Comparison of ENCODE assay signal across 1 cellular context in genomic region chr19:1875646-1876493, GRCh38.
TF ChIP-seq lines count a peak whose summit lies in the region.

No MANE protein-coding gene starts in this region.

TF ChIP-seq in K562, 482 proteins besides CTCF, POLR2A, EP300 and RAD21 (continued from another document and continues in another):
- TF ChIP-seq, protein P1, sequence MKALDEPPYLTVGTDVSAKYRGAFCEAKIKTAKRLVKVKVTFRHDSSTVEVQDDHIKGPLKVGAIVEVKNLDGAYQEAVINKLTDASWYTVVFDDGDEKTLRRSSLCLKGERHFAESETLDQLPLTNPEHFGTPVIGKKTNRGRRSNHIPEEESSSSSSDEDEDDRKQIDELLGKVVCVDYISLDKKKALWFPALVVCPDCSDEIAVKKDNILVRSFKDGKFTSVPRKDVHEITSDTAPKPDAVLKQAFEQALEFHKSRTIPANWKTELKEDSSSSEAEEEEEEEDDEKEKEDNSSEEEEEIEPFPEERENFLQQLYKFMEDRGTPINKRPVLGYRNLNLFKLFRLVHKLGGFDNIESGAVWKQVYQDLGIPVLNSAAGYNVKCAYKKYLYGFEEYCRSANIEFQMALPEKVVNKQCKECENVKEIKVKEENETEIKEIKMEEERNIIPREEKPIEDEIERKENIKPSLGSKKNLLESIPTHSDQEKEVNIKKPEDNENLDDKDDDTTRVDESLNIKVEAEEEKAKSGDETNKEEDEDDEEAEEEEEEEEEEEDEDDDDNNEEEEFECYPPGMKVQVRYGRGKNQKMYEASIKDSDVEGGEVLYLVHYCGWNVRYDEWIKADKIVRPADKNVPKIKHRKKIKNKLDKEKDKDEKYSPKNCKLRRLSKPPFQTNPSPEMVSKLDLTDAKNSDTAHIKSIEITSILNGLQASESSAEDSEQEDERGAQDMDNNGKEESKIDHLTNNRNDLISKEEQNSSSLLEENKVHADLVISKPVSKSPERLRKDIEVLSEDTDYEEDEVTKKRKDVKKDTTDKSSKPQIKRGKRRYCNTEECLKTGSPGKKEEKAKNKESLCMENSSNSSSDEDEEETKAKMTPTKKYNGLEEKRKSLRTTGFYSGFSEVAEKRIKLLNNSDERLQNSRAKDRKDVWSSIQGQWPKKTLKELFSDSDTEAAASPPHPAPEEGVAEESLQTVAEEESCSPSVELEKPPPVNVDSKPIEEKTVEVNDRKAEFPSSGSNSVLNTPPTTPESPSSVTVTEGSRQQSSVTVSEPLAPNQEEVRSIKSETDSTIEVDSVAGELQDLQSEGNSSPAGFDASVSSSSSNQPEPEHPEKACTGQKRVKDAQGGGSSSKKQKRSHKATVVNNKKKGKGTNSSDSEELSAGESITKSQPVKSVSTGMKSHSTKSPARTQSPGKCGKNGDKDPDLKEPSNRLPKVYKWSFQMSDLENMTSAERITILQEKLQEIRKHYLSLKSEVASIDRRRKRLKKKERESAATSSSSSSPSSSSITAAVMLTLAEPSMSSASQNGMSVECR (CRISPR knock-in tag; IDR thresholded peaks at IDR 0.05) = peak; percentile 95
- TF ChIP-seq ZNF184 (CRISPR knock-in tag; IDR thresholded peaks at IDR 0.05) (no peak), HNRNPUL1 (IDR thresholded peaks at IDR 0.05; ENCODE audit: low read length) (no peak), ZNF444 (CRISPR knock-in tag; IDR thresholded peaks at IDR 0.05) (no peak), KAT8 (IDR thresholded peaks at IDR 0.05; ENCODE audit: low read depth) (no peak), HDAC8 (tag; IDR thresholded peaks at IDR 0.05) (no peak), NR2C2 (CRISPR knock-in tag; IDR thresholded peaks at IDR 0.05) (peak; percentile 76; the same call in 1 of the 2 replicates), NR2C2 (tag; IDR thresholded peaks at IDR 0.05) (peak; percentile 79), ZNF79 (CRISPR knock-in tag; IDR thresholded peaks at IDR 0.05; ENCODE audit: low read depth) (no peak), KDM5B (IDR thresholded peaks at IDR 0.05; ENCODE audit: insufficient replicate concordance, low read depth, low read length) (peak; percentile 71), POLR3A (IDR thresholded peaks at IDR 0.05; ENCODE audit: borderline replicate concordance, extremely low read depth, insufficient read depth, insufficient read length) (no peak), SMAD2 (IDR thresholded peaks at IDR 0.05; ENCODE audit: low read depth, low read length) (no peak), ZFPM2 (CRISPR knock-in tag; IDR thresholded peaks at IDR 0.05) (no peak), MAZ (CRISPR knock-in tag; conservative IDR thresholded peaks at IDR 0.05 in 1 of 2, IDR thresholded peaks at IDR 0.05 in 1 of 2) (peak; percentile 74 to 78; a peak in 3 of 4 replicates), FOXP1 (CRISPR knock-in tag; IDR thresholded peaks at IDR 0.05) (no peak), ZNF766 (CRISPR knock-in tag; conservative IDR thresholded peaks at IDR 0.05) (no peak; the same call in 1 of the 2 replicates), CCAR2 (IDR thresholded peaks at IDR 0.05; ENCODE audit: low read depth, low read length) (no peak), BACH1 (tag; IDR thresholded peaks at IDR 0.05) (no peak), ELF1 (tag; IDR thresholded peaks at IDR 0.05) (peak; percentile 97), SREBF2 (CRISPR knock-in tag; IDR thresholded peaks at IDR 0.05) (no peak), SNAPC5 (CRISPR knock-in tag; IDR thresholded peaks at IDR 0.05) (no peak), HMG20A (CRISPR knock-in tag; conservative IDR thresholded peaks at IDR 0.05) (no peak), HMGXB4 (CRISPR knock-in tag; IDR thresholded peaks at IDR 0.05) (peak; percentile 32; the same call in 1 of the 2 replicates), HDGF (IDR thresholded peaks at IDR 0.05) (no peak), MAFG (tag; conservative IDR thresholded peaks at IDR 0.05) (no peak), ZNF318 (IDR thresholded peaks at IDR 0.05; ENCODE audit: borderline replicate concordance in 1 of 2, low read depth in 1 of 2) (no peak), ZFP1 (CRISPR knock-in tag; IDR thresholded peaks at IDR 0.05) (no peak), PURB (CRISPR knock-in tag; IDR thresholded peaks at IDR 0.05; ENCODE audit: low read depth) (no peak), SRSF1 (IDR thresholded peaks at IDR 0.05; ENCODE audit: low read depth, low read length) (no peak), GTF2A2 (tag; IDR thresholded peaks at IDR 0.05) (no peak), NRF1 (conservative IDR thresholded peaks at IDR 0.05 in 1 of 2, IDR thresholded peaks at IDR 0.05 in 1 of 2) (peak; percentile 34 to 56; a peak in 3 of 4 replicates), HMG20B (CRISPR knock-in tag; IDR thresholded peaks at IDR 0.05) (no peak), ZNF445 (CRISPR knock-in tag; IDR thresholded peaks at IDR 0.05; ENCODE audit: low read depth) (no peak), ZNF197 (CRISPR knock-in tag; IDR thresholded peaks at IDR 0.05; ENCODE audit: low read depth) (no peak), SMARCE1 (IDR thresholded peaks at IDR 0.05) (no peak), MLX (CRISPR knock-in tag; conservative IDR thresholded peaks at IDR 0.05) (no peak), HNRNPLL (IDR thresholded peaks at IDR 0.05; ENCODE audit: low read depth, low read length, poor library complexity, severe bottlenecking) (peak; percentile 86)
- TF ChIP-seq, protein P2, sequence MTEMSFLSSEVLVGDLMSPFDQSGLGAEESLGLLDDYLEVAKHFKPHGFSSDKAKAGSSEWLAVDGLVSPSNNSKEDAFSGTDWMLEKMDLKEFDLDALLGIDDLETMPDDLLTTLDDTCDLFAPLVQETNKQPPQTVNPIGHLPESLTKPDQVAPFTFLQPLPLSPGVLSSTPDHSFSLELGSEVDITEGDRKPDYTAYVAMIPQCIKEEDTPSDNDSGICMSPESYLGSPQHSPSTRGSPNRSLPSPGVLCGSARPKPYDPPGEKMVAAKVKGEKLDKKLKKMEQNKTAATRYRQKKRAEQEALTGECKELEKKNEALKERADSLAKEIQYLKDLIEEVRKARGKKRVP (CRISPR knock-in tag; IDR thresholded peaks at IDR 0.05) = no peak
- TF ChIP-seq, protein P3, sequence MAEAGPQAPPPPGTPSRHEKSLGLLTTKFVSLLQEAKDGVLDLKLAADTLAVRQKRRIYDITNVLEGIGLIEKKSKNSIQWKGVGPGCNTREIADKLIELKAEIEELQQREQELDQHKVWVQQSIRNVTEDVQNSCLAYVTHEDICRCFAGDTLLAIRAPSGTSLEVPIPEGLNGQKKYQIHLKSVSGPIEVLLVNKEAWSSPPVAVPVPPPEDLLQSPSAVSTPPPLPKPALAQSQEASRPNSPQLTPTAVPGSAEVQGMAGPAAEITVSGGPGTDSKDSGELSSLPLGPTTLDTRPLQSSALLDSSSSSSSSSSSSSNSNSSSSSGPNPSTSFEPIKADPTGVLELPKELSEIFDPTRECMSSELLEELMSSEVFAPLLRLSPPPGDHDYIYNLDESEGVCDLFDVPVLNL (CRISPR knock-in tag; IDR thresholded peaks at IDR 0.05; ENCODE audit: low read depth) = peak; percentile 80
- TF ChIP-seq, protein P4, sequence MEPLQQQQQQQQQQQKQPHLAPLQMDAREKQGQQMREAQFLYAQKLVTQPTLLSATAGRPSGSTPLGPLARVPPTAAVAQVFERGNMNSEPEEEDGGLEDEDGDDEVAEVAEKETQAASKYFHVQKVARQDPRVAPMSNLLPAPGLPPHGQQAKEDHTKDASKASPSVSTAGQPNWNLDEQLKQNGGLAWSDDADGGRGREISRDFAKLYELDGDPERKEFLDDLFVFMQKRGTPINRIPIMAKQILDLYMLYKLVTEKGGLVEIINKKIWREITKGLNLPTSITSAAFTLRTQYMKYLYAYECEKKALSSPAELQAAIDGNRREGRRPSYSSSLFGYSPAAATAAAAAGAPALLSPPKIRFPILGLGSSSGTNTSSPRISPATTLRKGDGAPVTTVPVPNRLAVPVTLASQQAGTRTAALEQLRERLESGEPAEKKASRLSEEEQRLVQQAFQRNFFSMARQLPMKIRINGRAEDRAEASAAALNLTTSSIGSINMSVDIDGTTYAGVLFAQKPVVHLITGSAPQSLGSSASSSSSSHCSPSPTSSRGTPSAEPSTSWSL (CRISPR knock-in tag; IDR thresholded peaks at IDR 0.05; ENCODE audit: borderline replicate concordance) = 0 out of 2 replicates have a peak, but pooled peaks have one; percentile 20
- TF ChIP-seq, protein P5, sequence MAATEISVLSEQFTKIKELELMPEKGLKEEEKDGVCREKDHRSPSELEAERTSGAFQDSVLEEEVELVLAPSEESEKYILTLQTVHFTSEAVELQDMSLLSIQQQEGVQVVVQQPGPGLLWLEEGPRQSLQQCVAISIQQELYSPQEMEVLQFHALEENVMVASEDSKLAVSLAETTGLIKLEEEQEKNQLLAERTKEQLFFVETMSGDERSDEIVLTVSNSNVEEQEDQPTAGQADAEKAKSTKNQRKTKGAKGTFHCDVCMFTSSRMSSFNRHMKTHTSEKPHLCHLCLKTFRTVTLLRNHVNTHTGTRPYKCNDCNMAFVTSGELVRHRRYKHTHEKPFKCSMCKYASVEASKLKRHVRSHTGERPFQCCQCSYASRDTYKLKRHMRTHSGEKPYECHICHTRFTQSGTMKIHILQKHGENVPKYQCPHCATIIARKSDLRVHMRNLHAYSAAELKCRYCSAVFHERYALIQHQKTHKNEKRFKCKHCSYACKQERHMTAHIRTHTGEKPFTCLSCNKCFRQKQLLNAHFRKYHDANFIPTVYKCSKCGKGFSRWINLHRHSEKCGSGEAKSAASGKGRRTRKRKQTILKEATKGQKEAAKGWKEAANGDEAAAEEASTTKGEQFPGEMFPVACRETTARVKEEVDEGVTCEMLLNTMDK (IDR thresholded peaks at IDR 0.05; ENCODE audit: borderline replicate concordance, insufficient read depth, low read depth, low read length, poor library complexity, severe bottlenecking) = no peak
